9 cellular contexts compared by ENCODE assay signal in genomic region chr17:36183811-36184765, GRCh38. TPM values are rescaled to one million over a fixed set of nuclear protein-coding genes. Genes with fewer than 3 reads are reported as not detected.
DNase-seq lines count a peak whose midpoint lies in the region; TF ChIP-seq lines count a peak whose summit lies in the region.
"Had no signal": no experiment of that assay in that cellular context is flagged by ENCODE, and none has a peak within 500 bp of the region (broad histone marks: within the 10 kb centered on the region; RNA-seq: fewer than 3 reads in every experiment).

No MANE protein-coding gene starts in this region.

- peaks cover 0 to 31% (median 19%) of the 10 kb centered on the region in 11 experiments; a peak in 14 of 22 replicates for H3K27me3 ChIP-seq in BLaER1 treated with 17β-estradiol and CSF1 and Interleukin-3, amounts not matched to agents 10 nM and 100 nM
- H3K27me3 ChIP-seq in fibroblast of lung (ENCODE audit: control insufficient read depth, insufficient read depth, low read length) (no peaks in the 10 kb centered on the region), BE2C (peaks cover 72% of the 10 kb centered on the region)

- DNase-seq in NB4 (ENCODE audit: low read depth) (peak; percentile 32), fibroblast of lung (ENCODE audit: low read depth in 2 of 2) (peak; percentile 21 to 33), osteocyte (ENCODE audit: extremely low spot score, unreplicated experiment) (no peak), BE2C (no peak), GM10266 (ENCODE audit: extremely low spot score) (no peak), GM13976 (ENCODE audit: low spot score) (no peak), G401 (ENCODE audit: low spot score) (no peak)
- DNase-seq: NCI-H1930 had no signal

- peak overlapping the region; percentile 61 to 89 (median 82); a peak in 19 of 20 replicates for H3K4me3 ChIP-seq in BLaER1 treated with 17β-estradiol and CSF1 and Interleukin-3, amounts not matched to agents 10 nM and 100 nM
- peak overlapping the region; percentile 51 for H3K4me3 ChIP-seq in NB4 (ENCODE audit: low read depth, low read length)
- peak overlapping the region in 2 of 4 experiments; percentile 33 to 46 for H3K4me3 ChIP-seq in fibroblast of lung (replicated peaks in 1 of 4; ENCODE audit: control extremely low read depth in 1 of 4, insufficient read depth in 1 of 4, low read depth in 3 of 4, low read length in 4 of 4)
- H3K4me3 ChIP-seq in BE2C (ENCODE audit: low read depth, low read length), result no peak overlapping the region

- peaks cover 7% of the 10 kb centered on the region for H3K4me1 Mint-ChIP-seq in osteocyte (ENCODE audit: unreplicated experiment)

- H3K27ac ChIP-seq in BLaER1 treated with 17β-estradiol and CSF1 and Interleukin-3, amounts not matched to agents 10 nM and 100 nM, result peak overlapping the region; percentile 89 to 99 (median 98)
- H3K27ac ChIP-seq in fibroblast of lung (ENCODE audit: insufficient read depth, low read length), result no peak overlapping the region

- no peaks in the 10 kb centered on the region for H3K79me2 ChIP-seq in fibroblast of lung (ENCODE audit: control insufficient read depth, insufficient read depth, low read length)

- H3K27ac Mint-ChIP-seq in osteocyte (ENCODE audit: unreplicated experiment), result no peak overlapping the region

- H3K4me2 ChIP-seq in BLaER1 treated with 17β-estradiol and CSF1 and Interleukin-3, amounts not matched to agents 10 nM and 100 nM, result peak overlapping the region; percentile 78 to 98 (median 93)
- H3K4me2 ChIP-seq in fibroblast of lung (ENCODE audit: extremely low read depth, insufficient read depth, low read length), result no peak overlapping the region

- TF ChIP-seq CTCF in NB4 (IDR thresholded peaks at IDR 0.05; ENCODE audit: low read depth, low read length) (no peak), fibroblast of lung (conservative IDR thresholded peaks at IDR 0.05 in 1 of 2, IDR thresholded peaks at IDR 0.05 in 1 of 2; ENCODE audit: low read depth in 1 of 2, low read length in 2 of 2) (no peak), osteocyte (IDR thresholded peaks at IDR 0.05) (no peak), BE2C (IDR thresholded peaks at IDR 0.05; ENCODE audit: low read depth, low read length) (no peak), GM10266 (IDR thresholded peaks at IDR 0.05; ENCODE audit: control insufficient read depth, insufficient read depth, low read depth, missing control alignments) (no peak), GM13976 (IDR thresholded peaks at IDR 0.05; ENCODE audit: borderline replicate concordance, control extremely low read depth, extremely low read depth, insufficient read depth, missing control alignments) (no peak)

- H3K9me3 Mint-ChIP-seq in osteocyte (ENCODE audit: unreplicated experiment), result no peaks in the 10 kb centered on the region

- H3K27me3 Mint-ChIP-seq in osteocyte (ENCODE audit: unreplicated experiment), result peaks cover 57% of the 10 kb centered on the region

- no peaks in the 10 kb centered on the region for H3K9me3 ChIP-seq in BLaER1 treated with 17β-estradiol and CSF1 and Interleukin-3, amounts not matched to agents 10 nM and 100 nM (replicated peaks in 1 of 11)
- H3K9me3 ChIP-seq in fibroblast of lung (ENCODE audit: control insufficient read depth, insufficient read depth, low read depth, low read length), result no peaks in the 10 kb centered on the region
- H3K9me3 ChIP-seq in BE2C, result peaks cover 2% of the 10 kb centered on the region; the same call in 1 of the 2 replicates

- TF ChIP-seq POLR2A in NB4 (IDR thresholded peaks at IDR 0.05; ENCODE audit: extremely low read depth, insufficient read length), result no peak

- H3K4me3 Mint-ChIP-seq in osteocyte (ENCODE audit: unreplicated experiment), result peak overlapping the region; percentile 66

- H3K36me3 ChIP-seq in BLaER1 treated with 17β-estradiol and CSF1 and Interleukin-3, amounts not matched to agents 10 nM and 100 nM, result peaks cover 0 to 15% (median 9%) of the 10 kb centered on the region in 11 experiments; a peak in 12 of 22 replicates
- H3K36me3 ChIP-seq in fibroblast of lung (ENCODE audit: control insufficient read depth, insufficient read depth, low read length), result no peaks in the 10 kb centered on the region
- no peaks in the 10 kb centered on the region for H3K36me3 ChIP-seq in BE2C

- peaks cover 25 to 65% (median 61%) of the 10 kb centered on the region in 10 experiments for H3K4me1 ChIP-seq in BLaER1 treated with 17β-estradiol and CSF1 and Interleukin-3, amounts not matched to agents 10 nM and 100 nM
- H3K4me1 ChIP-seq in fibroblast of lung (ENCODE audit: control insufficient read depth, extremely low read depth, insufficient read depth, low read length) (no peaks in the 10 kb centered on the region), BE2C (no peaks in the 10 kb centered on the region)

- H2AFZ ChIP-seq in fibroblast of lung (ENCODE audit: low read length), result no peak overlapping the region

- H3K9ac ChIP-seq in BLaER1 treated with 17β-estradiol and CSF1 and Interleukin-3, amounts not matched to agents 10 nM and 100 nM, result peak overlapping the region; percentile 91 to 100 (median 97)
- no peak overlapping the region for H3K9ac ChIP-seq in fibroblast of lung (ENCODE audit: insufficient read depth, low read length)

- H3K36me3 Mint-ChIP-seq in osteocyte (ENCODE audit: unreplicated experiment), result no peaks in the 10 kb centered on the region

- in situ Hi-C loops in GM13976 (cut with MboI; ENCODE audit: low sequenced_read_pairs, unreplicated experiment), result no loop called here
- in situ Hi-C loops in G401 (cut with HindIII; ENCODE audit: low sequenced_read_pairs), result no loop called here

- no peaks in the 10 kb centered on the region for H4K20me1 ChIP-seq in BLaER1 treated with 17β-estradiol and CSF1 and Interleukin-3, amounts not matched to agents 10 nM and 100 nM
- H4K20me1 ChIP-seq in fibroblast of lung (ENCODE audit: control insufficient read depth, extremely low read depth, insufficient read depth, low read length), result no peaks in the 10 kb centered on the region

RNA-seq across cellular contexts. Expression of gene TBC1D3B, which starts 7.7 kb away (rescaled TPM):
- total RNA-seq in fibroblast of lung (1.8 and 2.3 TPM in 2 replicates), osteocyte (11.7 and 12.6 TPM in 2 replicates)
- polyA plus RNA-seq in fibroblast of lung, result 0.42 and 0.86 TPM in 2 replicates
- 1.1 and 1.2 TPM in 2 replicates for polyA plus RNA-seq in fibroblast of lung (2012)
- polyA minus RNA-seq in fibroblast of lung (ENCODE audit: low replicate concordance), result not detected in 2 replicates
- 5.4 TPM for polyA plus RNA-seq in BE2C (2012; ENCODE audit: insufficient read depth, insufficient read length, low read depth)
- total RNA-seq in G401 (2014; rRNA removed; shearing (Covaris generic)), result not detected in 2 replicates

RNA-seq across cellular contexts. Expression of gene CCL3L1, which starts 12.5 kb away (rescaled TPM):
- total RNA-seq in fibroblast of lung (not detected in 2 replicates), osteocyte (not detected in 2 replicates)
- not detected in 2 replicates for polyA plus RNA-seq in fibroblast of lung
- not detected in 2 replicates for polyA plus RNA-seq in fibroblast of lung (2012)
- not detected in 2 replicates for polyA minus RNA-seq in fibroblast of lung (ENCODE audit: low replicate concordance)
- not detected for polyA plus RNA-seq in BE2C (2012; ENCODE audit: insufficient read depth, insufficient read length, low read depth)
- total RNA-seq in G401 (2014; rRNA removed; shearing (Covaris generic)), result not detected in 2 replicates

RNA-seq across cellular contexts. Expression of gene CCL4L2, which starts 26.8 kb away (rescaled TPM):
- total RNA-seq in fibroblast of lung, result not detected in 2 replicates
- not detected in 2 replicates for polyA plus RNA-seq in fibroblast of lung
- polyA plus RNA-seq in fibroblast of lung (2012), result not detected in 2 replicates
- not detected in 2 replicates for polyA minus RNA-seq in fibroblast of lung (ENCODE audit: low replicate concordance)
- total RNA-seq in osteocyte, result not detected in 2 replicates
- not detected for polyA plus RNA-seq in BE2C (2012; ENCODE audit: insufficient read depth, insufficient read length, low read depth)
- not detected in 2 replicates for total RNA-seq in G401 (2014; rRNA removed; shearing (Covaris generic))

Comparison
In these comparisons a context has a peak if more than half of its experiments do, and no peak if none do; other contexts are left out.
1. DNase-seq: peak in NB4 (single experiment) and fibroblast of lung (2 of 2); none in osteocyte (single experiment), BE2C (single experiment), GM10266 (single experiment), GM13976 (single experiment) and G401 (single experiment).